8 cellular contexts compared by ENCODE assay signal in genomic region chr14:21014761-21015190, GRCh38. TPM values are rescaled to one million over a fixed set of nuclear protein-coding genes. Genes with fewer than 3 reads are reported as not detected.
DNase-seq lines count a peak whose midpoint lies in the region; FAIRE-seq and TF ChIP-seq lines count a peak whose summit lies in the region.
"Had no signal": no experiment of that assay in that cellular context is flagged by ENCODE, and none has a peak within 500 bp of the region (broad histone marks: within the 10 kb centered on the region; RNA-seq: fewer than 3 reads in every experiment).

No MANE protein-coding gene starts in this region.

- H3K4ac ChIP-seq in trophoblast cell (ENCODE audit: low read depth, low read length), result no peak overlapping the region

- no peak overlapping the region for H3K23ac ChIP-seq in trophoblast cell (ENCODE audit: low read length)

- in situ Hi-C loops in transverse colon (cut with MboI; ENCODE audit: low pct_ligation_motif_present in 1 of 4, low pct_unique_long_range_greater_than_20kb in 1 of 4, low sequenced_read_pairs in 3 of 4), result loop anchor here in 2 of 4 donors (10.0 kb wide), 1 partner anchor 70 kb away; no protein-coding TSS in a partner anchor

- no peak overlapping the region for H4K91ac ChIP-seq in trophoblast cell (ENCODE audit: low read depth, low read length)

- no peaks in the 10 kb centered on the region for H3K79me1 ChIP-seq in trophoblast cell (ENCODE audit: low read length)

- no peaks in the 10 kb centered on the region for H3K27me3 ChIP-seq in trophoblast cell (ENCODE audit: insufficient read depth, low read length)
- no peaks in the 10 kb centered on the region for H3K27me3 ChIP-seq in transverse colon

- no peak for TF ChIP-seq POLR2A in transverse colon (IDR thresholded peaks at IDR 0.05)

- H3K4me3 ChIP-seq in trophoblast cell (ENCODE audit: low read depth, low read length) (no peak overlapping the region), transverse colon (no peak overlapping the region)

- no CpG with 5 or more reads among the region's 4 CpGs for WGBS in trophoblast cell (ENCODE audit: extremely low coverage, insufficient coverage, insufficient read length)
- WGBS in transverse colon (ENCODE audit: low coverage in 1 of 2), 2 donors, result 0% methylated on average over 1 to 4 of the region's 4 CpGs

- H4K12ac ChIP-seq in trophoblast cell (ENCODE audit: low read depth, low read length), result no peak overlapping the region

- H3K27ac ChIP-seq in trophoblast cell (ENCODE audit: low read depth, low read length) (no peak overlapping the region), transverse colon (no peak overlapping the region)

- H4K8ac ChIP-seq in trophoblast cell (ENCODE audit: low read depth, low read length), result no peak overlapping the region

- H2BK120ac ChIP-seq in trophoblast cell (ENCODE audit: insufficient read depth, low read length, poor library complexity), result no peak overlapping the region

- no peak overlapping the region for H3K18ac ChIP-seq in trophoblast cell (ENCODE audit: low read length)

- H2AFZ ChIP-seq in trophoblast cell (ENCODE audit: insufficient read depth, low read length, poor library complexity), result no peak overlapping the region

- TF ChIP-seq EP300 in transverse colon (IDR thresholded peaks at IDR 0.05; ENCODE audit: low read depth), result no peak

- H2BK5ac ChIP-seq in trophoblast cell (ENCODE audit: low read depth, low read length, poor library complexity), result no peak overlapping the region

- H3K36me3 ChIP-seq in trophoblast cell (ENCODE audit: control insufficient read depth in 1 of 2, insufficient read depth in 2 of 2, low read length in 2 of 2) (peaks cover 0 to 10% of the 10 kb centered on the region in 2 experiments), transverse colon (peaks cover 0 to 16% (median 0%) of the 10 kb centered on the region in 4 donors)

- no peaks in the 10 kb centered on the region for H3K79me2 ChIP-seq in trophoblast cell (ENCODE audit: control insufficient read depth, insufficient read depth, low read length, poor library complexity)

- H2BK12ac ChIP-seq in trophoblast cell (ENCODE audit: low read length), result no peak overlapping the region

- FAIRE-seq in GM18507 (lab: Jason Lieb, UNC), result peak; percentile 86

- DNase-seq in GM18507 (ENCODE audit: extremely low spot score, insufficient read length, low read depth) (no peak), NCI-H1092 treated with DMSO at 0.1 percent for 48 hours (lab: John Stamatoyannopoulos, UW) (peak; percentile 65), SKM-1 (lab: John Stamatoyannopoulos, UW; ENCODE audit: unreplicated experiment) (peak; percentile 36), glomerular visceral epithelial cell (ENCODE audit: extremely low spot score) (peak; percentile 84), trophoblast cell (peak; percentile 84 to 98), transverse colon (peak; percentile 92)
- peak; percentile 79 for DNase-seq in activated naive CD4-positive, alpha-beta T cell treated with anti-CD3 and anti-CD28 coated beads, Interleukin-2, amount 50 U/mL, for 16 hours

- peak; percentile 90 to 96 (median 94) for TF ChIP-seq CTCF in transverse colon (IDR thresholded peaks at IDR 0.05)

- H3K4me2 ChIP-seq in trophoblast cell (ENCODE audit: low read length), result no peak overlapping the region

- H3K4me1 ChIP-seq in trophoblast cell (ENCODE audit: control insufficient read depth in 1 of 2, insufficient read depth in 2 of 2, low read length in 2 of 2) (peaks cover 0 to 4% of the 10 kb centered on the region in 2 experiments), transverse colon (peaks cover 0 to 9% (median 1%) of the 10 kb centered on the region in 4 donors)

- H3K14ac ChIP-seq in trophoblast cell (ENCODE audit: low read length), result no peak overlapping the region

- intact Hi-C loops in transverse colon (cut with DNase I; ENCODE audit: low total_unique reads), result loop anchor here (2.0 to 5.0 kb wide), 2 partner anchors 26 to 93 kb away; no protein-coding TSS in a partner anchor

- H2AK5ac ChIP-seq in trophoblast cell (ENCODE audit: low read length), result no peak overlapping the region

- H3K9me3 ChIP-seq in trophoblast cell (ENCODE audit: insufficient read depth, low read depth, low read length), result no peaks in the 10 kb centered on the region
- H3K9me3 ChIP-seq in transverse colon, result no peaks in the 10 kb centered on the region

- no peak overlapping the region for H3K9ac ChIP-seq in trophoblast cell (ENCODE audit: low read length)

RNA-seq across cellular contexts. Expression of gene NDRG2, which starts 10.1 kb away (rescaled TPM):
- polyA plus RNA-seq in trophoblast cell (2013), result 18.2 and 19.0 TPM in 2 replicates
- total RNA-seq in transverse colon, result 100 to 1,000 TPM; 144 to 275 (median 192) TPM

RNA-seq across cellular contexts. Expression of gene TPPP2, which starts 15.2 kb away (rescaled TPM):
- polyA plus RNA-seq in trophoblast cell (2013), result not detected in 2 replicates
- total RNA-seq in transverse colon, result not detected

RNA-seq across cellular contexts. Expression of gene SLC39A2, which starts 15.7 kb away (rescaled TPM):
- polyA plus RNA-seq in trophoblast cell (2013), result 0.77 and 0.78 TPM in 2 replicates
- total RNA-seq in transverse colon, result 1 to 10 TPM in 1 of 4 donors, under 1 TPM in 1, not detected in 2; 0.82 to 1.4 TPM

RNA-seq across cellular contexts. Expression of gene RNASE13, which starts 19.8 kb away (rescaled TPM):
- polyA plus RNA-seq in trophoblast cell (2013), result not detected in 2 replicates
- total RNA-seq in transverse colon, result not detected
- polyA plus RNA-seq: thymus had no signal

RNA-seq across cellular contexts. Expression of gene METTL17, which starts 25.0 kb away (rescaled TPM):
- 42.3 and 43.4 TPM in 2 replicates for polyA plus RNA-seq in trophoblast cell (2013)
- total RNA-seq in transverse colon, result 100 to 1,000 TPM in 2 of 4 donors, 10 to 100 TPM in 2; 74.8 to 124 (median 108) TPM
